8 cellular contexts compared by ENCODE assay signal in genomic region chr19:11659612-11660011, GRCh38.
A peak's percentile ranks its signal among the peaks of the same experiment; 100 is the strongest.
DNase-seq lines count a peak whose midpoint lies in the region; ATAC-seq and TF ChIP-seq lines count a peak whose summit lies in the region.

No MANE protein-coding gene starts in this region.

- H3K27me3 ChIP-seq in left ventricle myocardium inferior (ENCODE audit: low read depth) = no peaks in the 10 kb centered on the region
- H3K27me3 ChIP-seq in OCI-LY3 (ENCODE audit: low read depth, low read length) = peaks cover 7% of the 10 kb centered on the region; the same call in 1 of the 2 replicates

- H2AFZ ChIP-seq in OCI-LY3 (ENCODE audit: low read depth, low read length) = no peak overlapping the region

- CTCF ChIA-PET in activated CD4-positive, alpha-beta T cell treated with anti-CD3 and anti-CD28 coated beads for 36 hours (lab: Charles Lee) = interaction anchor here (1.0 to 2.3 kb wide), 3 partner anchors 10 to 138 kb away, joined by 3 to 7 read pairs (median 3); partner anchors contain the start of gene ZNF491

- H3K4me1 Mint-ChIP-seq in effector memory CD8-positive, alpha-beta T cell (ENCODE audit: low read depth in 2 of 2) = no peaks in the 10 kb centered on the region
- H3K4me1 Mint-ChIP-seq in activated CD4-positive, alpha-beta T cell treated with anti-CD3 and anti-CD28 coated beads for 36 hours = no peaks in the 10 kb centered on the region

- H3K36me3 ChIP-seq in left ventricle myocardium inferior (no peaks in the 10 kb centered on the region), OCI-LY3 (replicated peaks; ENCODE audit: low read depth, low read length) (no peaks in the 10 kb centered on the region)

- H3K4me1 ChIP-seq in left ventricle myocardium inferior (no peaks in the 10 kb centered on the region), OCI-LY3 (ENCODE audit: low read length) (peaks cover 11% of the 10 kb centered on the region)

- DNase-seq in left ventricle myocardium inferior (no peak), Right ventricle myocardium superior (no peak), epithelial cell of esophagus (ENCODE audit: low read depth) (peak; percentile 12)
- no peak for DNase-seq in effector memory CD8-positive, alpha-beta T cell
- no peak for DNase-seq in activated CD4-positive, alpha-beta T cell treated with anti-CD3 and anti-CD28 coated beads for 36 hours

- H3K36me3 Mint-ChIP-seq in effector memory CD8-positive, alpha-beta T cell (ENCODE audit: insufficient read depth) = no peaks in the 10 kb centered on the region
- H3K36me3 Mint-ChIP-seq in activated CD4-positive, alpha-beta T cell treated with anti-CD3 and anti-CD28 coated beads for 36 hours (ENCODE audit: low read depth) = no peaks in the 10 kb centered on the region

- intact Hi-C loops in left ventricle myocardium inferior (cut with micrococcal nuclease) = no loop called here
- intact Hi-C loops in Right ventricle myocardium superior (cut with DNase I) = no loop called here
- intact Hi-C loops in activated CD4-positive, alpha-beta T cell treated with anti-CD3 and anti-CD28 coated beads for 36 hours (cut with DNase I, micrococcal nuclease) = no loop called here

- H3K4me3 ChIP-seq in left ventricle myocardium inferior = no peak overlapping the region
- no peak overlapping the region for H3K4me3 ChIP-seq in OCI-LY3 (ENCODE audit: low read length)
- H3K4me3 ChIP-seq in epithelial cell of esophagus (ENCODE audit: low read length) = no peak overlapping the region

- H3K27me3 Mint-ChIP-seq in effector memory CD8-positive, alpha-beta T cell = peaks cover 6 to 20% of the 10 kb centered on the region in 2 donors
- peaks cover 5% of the 10 kb centered on the region for H3K27me3 Mint-ChIP-seq in activated CD4-positive, alpha-beta T cell treated with anti-CD3 and anti-CD28 coated beads for 36 hours

- no peaks in the 10 kb centered on the region for H3K79me2 ChIP-seq in OCI-LY3 (ENCODE audit: low read length)

- H3K4me2 ChIP-seq in OCI-LY3 (ENCODE audit: low read length) = no peak overlapping the region

- no peaks in the 10 kb centered on the region for H4K20me1 ChIP-seq in OCI-LY3 (ENCODE audit: insufficient read depth, low read length)

- peak; percentile 42 for TF ChIP-seq CTCF in left ventricle myocardium inferior (IDR thresholded peaks at IDR 0.05; ENCODE audit: borderline replicate concordance)
- peak; percentile 79 for TF ChIP-seq CTCF in OCI-LY3 (IDR thresholded peaks at IDR 0.05; ENCODE audit: low read depth, low read length)
- peak; percentile 18 for TF ChIP-seq CTCF in epithelial cell of esophagus (IDR thresholded peaks at IDR 0.05; ENCODE audit: insufficient read depth, low read depth, low read length, missing control alignments)

- no peak overlapping the region for H3K9ac ChIP-seq in OCI-LY3 (ENCODE audit: low read length)

- POLR2A ChIA-PET in activated CD4-positive, alpha-beta T cell treated with anti-CD3 and anti-CD28 coated beads for 36 hours (lab: Charles Lee) = no interaction called here

- no peak for ATAC-seq in Right ventricle myocardium superior (ENCODE audit: poor library complexity)
- no peak for ATAC-seq in effector memory CD8-positive, alpha-beta T cell (replicated peaks)
- no peak for ATAC-seq in HG02610 (IDR thresholded peaks at IDR 0.05; ENCODE audit: unreplicated experiment)
- no peak for ATAC-seq in activated CD4-positive, alpha-beta T cell treated with anti-CD3 and anti-CD28 coated beads for 36 hours
- ATAC-seq in HG02970 (IDR thresholded peaks at IDR 0.05; ENCODE audit: low FRiP score, unreplicated experiment) = no peak

- H3K9me3 ChIP-seq in left ventricle myocardium inferior (replicated peaks) = no peaks in the 10 kb centered on the region
- no peaks in the 10 kb centered on the region for H3K9me3 ChIP-seq in OCI-LY3 (ENCODE audit: insufficient read depth, low read length)

- no peaks in the 10 kb centered on the region for H3K9me3 Mint-ChIP-seq in effector memory CD8-positive, alpha-beta T cell
- H3K9me3 Mint-ChIP-seq in activated CD4-positive, alpha-beta T cell treated with anti-CD3 and anti-CD28 coated beads for 36 hours (ENCODE audit: low read depth) = peaks cover 2% of the 10 kb centered on the region

- no peak overlapping the region for H3K27ac Mint-ChIP-seq in effector memory CD8-positive, alpha-beta T cell
- H3K27ac Mint-ChIP-seq in activated CD4-positive, alpha-beta T cell treated with anti-CD3 and anti-CD28 coated beads for 36 hours = no peak overlapping the region

- H3K27ac ChIP-seq in left ventricle myocardium inferior (replicated peaks) (no peak overlapping the region), OCI-LY3 (ENCODE audit: low read length) (no peak overlapping the region)

- no peak overlapping the region for H3K4me3 Mint-ChIP-seq in effector memory CD8-positive, alpha-beta T cell
- H3K4me3 Mint-ChIP-seq in activated CD4-positive, alpha-beta T cell treated with anti-CD3 and anti-CD28 coated beads for 36 hours = no peak overlapping the region

Comparison
In these comparisons a context has a peak if more than half of its experiments do, and no peak if none do; other contexts are left out.
1. CTCF ChIP-seq: peak in every context shown above with its lines; median percentile 79 in OCI-LY3; 42 in left ventricle myocardium inferior; 18 in epithelial cell of esophagus.